Comparison of ENCODE assay signal across 11 cellular contexts in genomic region chr15:40330368-40330836, GRCh38. TPM values are rescaled to one million over a fixed set of nuclear protein-coding genes. Genes with fewer than 3 reads are reported as not detected.
DNase-seq lines count a peak whose midpoint lies in the region; ATAC-seq and TF ChIP-seq lines count a peak whose summit lies in the region.
"Had no signal": no experiment of that assay in that cellular context is flagged by ENCODE, and none has a peak within 500 bp of the region (broad histone marks: within the 10 kb centered on the region; RNA-seq: fewer than 3 reads in every experiment).

No MANE protein-coding gene starts in this region.

- peaks cover 7% of the 10 kb centered on the region for H3K27me3 ChIP-seq in BLaER1
- H3K27me3 ChIP-seq in brain microvascular endothelial cell (replicated peaks), result no peaks in the 10 kb centered on the region
- no peaks in the 10 kb centered on the region for H3K27me3 ChIP-seq in lung (ENCODE audit: control insufficient read depth, insufficient read depth)

- no peak overlapping the region for H3K27ac ChIP-seq in BLaER1
- peak overlapping the region; percentile 80 for H3K27ac ChIP-seq in brain microvascular endothelial cell
- peak overlapping the region; percentile 64 to 76 for H3K27ac ChIP-seq in lung (ENCODE audit: low read depth in 1 of 2, low read length in 1 of 2)

- H3K9me3 ChIP-seq in BLaER1, result no peaks in the 10 kb centered on the region
- no peaks in the 10 kb centered on the region for H3K9me3 ChIP-seq in lung (ENCODE audit: control insufficient read depth in 2 of 2, insufficient read depth in 1 of 2, low read length in 1 of 2)

- ATAC-seq in lung (ENCODE audit: insufficient read depth, low FRiP score), result peak; percentile 71
- no peak for ATAC-seq in HG02973 (IDR thresholded peaks at IDR 0.05; ENCODE audit: unreplicated experiment)

- H3K36me3 ChIP-seq in BLaER1 (no peaks in the 10 kb centered on the region), brain microvascular endothelial cell (replicated peaks) (peaks cover 5% of the 10 kb centered on the region), lung (ENCODE audit: control insufficient read depth in 2 of 2, insufficient read depth in 2 of 2, low read length in 2 of 2) (peaks cover 0 to 4% of the 10 kb centered on the region in 2 donors)

- H3K4me3 ChIP-seq in BLaER1 (no peak overlapping the region), brain microvascular endothelial cell (ENCODE audit: low read depth, low read length) (no peak overlapping the region), lung (no peak overlapping the region)

- TF ChIP-seq CTCF in brain microvascular endothelial cell (IDR thresholded peaks at IDR 0.05; ENCODE audit: low read depth, low read length, missing control alignments), result no peak
- TF ChIP-seq CTCF in lung (IDR thresholded peaks at IDR 0.05; ENCODE audit: control extremely low read depth, extremely low read depth), result no peak

- WGBS in lung, 2 donors, result 47% methylated on average over 5 of the region's 5 CpGs

- peak; percentile 12 for DNase-seq in NCI-H128 (lab: John Stamatoyannopoulos, UW; ENCODE audit: unreplicated experiment)
- DNase-seq in brain microvascular endothelial cell, result no peak
- peak; percentile 90 for DNase-seq in lung (ENCODE audit: low spot score)
- DNase-seq in NCI-H2081 (lab: John Stamatoyannopoulos, UW), result no peak
- DNase-seq in NCI-H345 treated with DMSO at 0.1 percent for 48 hours (lab: John Stamatoyannopoulos, UW; ENCODE audit: unreplicated experiment), result no peak
- DNase-seq in D341Med (ENCODE audit: low spot score), result no peak
- DNase-seq: CD4-positive, CD25-positive, alpha-beta regulatory T cell had no signal

- H3K4me2 ChIP-seq in BLaER1, result peak overlapping the region; percentile 97

- H4K20me1 ChIP-seq in BLaER1, result peaks cover 3% of the 10 kb centered on the region; the same call in 1 of the 2 replicates

- no peak overlapping the region for H3K9ac ChIP-seq in BLaER1

- H3K4me1 ChIP-seq in BLaER1 (peaks cover 92% of the 10 kb centered on the region), lung (ENCODE audit: control insufficient read depth in 2 of 2, insufficient read depth in 2 of 2, low read length in 2 of 2) (peaks cover 25 to 41% of the 10 kb centered on the region in 2 donors)

- in situ Hi-C loops in brain microvascular endothelial cell (cut with HindIII; ENCODE audit: low pct_ligation_motif_present, low sequenced_read_pairs), result no loop called here

RNA-seq across cellular contexts. Expression of gene INAFM2, which starts 6.9 kb away (rescaled TPM):
- total RNA-seq in lung, result 10 to 100 TPM; 12.8 to 31.1 TPM
- polyA plus RNA-seq in lung, result 10 to 100 TPM; 18.4 to 19.7 TPM

RNA-seq across cellular contexts. Expression of gene CCDC9B, which starts 10.3 kb away (rescaled TPM):
- 10 to 100 TPM in 1 of 2 donors, 1 to 10 TPM in 1; 4.4 to 42.1 TPM for total RNA-seq in lung
- 10 to 100 TPM in 1 of 2 donors, 1 to 10 TPM in 1; 7.0 to 22.8 TPM for polyA plus RNA-seq in lung

RNA-seq across cellular contexts. Expression of gene PHGR1, which starts 20.4 kb away (rescaled TPM):
- not detected for total RNA-seq in lung
- polyA plus RNA-seq in lung, result 1 to 10 TPM in 1 of 2 donors, under 1 TPM in 1; 0.84 to 1.0 TPM
- total RNA-seq: CD4-positive, CD25-positive, alpha-beta regulatory T cell; ureter had no signal
- polyA plus RNA-seq: CD4-positive, CD25-positive, alpha-beta regulatory T cell; keratinocyte had no signal

RNA-seq across cellular contexts. Expression of gene PLCB2, which starts 22.7 kb away (rescaled TPM):
- total RNA-seq in lung, result 10 to 100 TPM; 17.9 to 76.7 TPM
- polyA plus RNA-seq in lung, result 10 to 100 TPM; 47.5 to 54.9 TPM

RNA-seq across cellular contexts. Expression of gene DISP2, which starts 27.6 kb away (rescaled TPM):
- total RNA-seq in lung, result 1 to 10 TPM in 1 of 2 donors, under 1 TPM in 1; 0.23 to 1.3 TPM
- 1 to 10 TPM in 1 of 2 donors, under 1 TPM in 1; 0.06 to 2.5 TPM for polyA plus RNA-seq in lung

Comparison
In these comparisons a context has a peak if more than half of its experiments do, and no peak if none do; other contexts are left out.
1. DNase-seq: peak in NCI-H128 (single experiment) and lung (single experiment); none in brain microvascular endothelial cell (single experiment), NCI-H2081 (0 of 2), NCI-H345 treated with DMSO at 0.1 percent for 48 hours (single experiment) and D341Med (single experiment).